Comparison of ENCODE assay signal across 1 cellular context in the genomic region with DNA sequence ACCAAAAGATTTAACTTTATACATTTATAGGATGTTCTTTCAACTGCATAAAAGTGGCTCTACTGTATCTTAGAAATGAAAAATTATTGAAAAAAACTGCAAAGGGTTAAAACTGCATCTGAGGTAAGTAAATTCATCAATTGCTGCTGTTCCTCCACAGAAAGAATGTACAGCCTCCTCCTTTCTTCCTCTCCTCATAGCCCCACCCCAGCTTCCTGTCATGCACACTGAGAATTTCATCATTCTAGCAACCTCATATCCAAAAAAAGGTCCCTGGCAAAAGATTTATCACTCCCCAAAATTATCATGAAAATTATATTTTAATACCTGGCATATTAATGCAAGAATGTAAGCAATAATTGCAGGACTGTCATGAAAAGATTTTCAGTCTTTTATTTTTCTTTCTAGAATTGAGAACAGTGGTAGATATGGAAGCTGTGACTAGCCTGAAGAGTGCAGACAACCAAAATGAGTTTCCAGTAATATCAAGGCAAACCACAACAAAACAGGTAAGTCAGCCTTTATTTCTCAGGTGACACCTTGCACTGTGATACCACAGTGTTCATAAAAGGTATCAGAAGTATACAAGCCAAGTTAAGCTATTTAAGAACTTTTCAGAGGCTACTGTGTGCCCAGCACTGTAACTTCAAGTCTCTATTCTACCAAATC.
TF ChIP-seq lines count a peak whose summit lies in the region.

No MANE protein-coding gene starts in this region.

TF ChIP-seq in K562, 482 proteins besides CTCF, POLR2A, EP300 and RAD21 (continued from another document):
- TF ChIP-seq, protein P1, sequence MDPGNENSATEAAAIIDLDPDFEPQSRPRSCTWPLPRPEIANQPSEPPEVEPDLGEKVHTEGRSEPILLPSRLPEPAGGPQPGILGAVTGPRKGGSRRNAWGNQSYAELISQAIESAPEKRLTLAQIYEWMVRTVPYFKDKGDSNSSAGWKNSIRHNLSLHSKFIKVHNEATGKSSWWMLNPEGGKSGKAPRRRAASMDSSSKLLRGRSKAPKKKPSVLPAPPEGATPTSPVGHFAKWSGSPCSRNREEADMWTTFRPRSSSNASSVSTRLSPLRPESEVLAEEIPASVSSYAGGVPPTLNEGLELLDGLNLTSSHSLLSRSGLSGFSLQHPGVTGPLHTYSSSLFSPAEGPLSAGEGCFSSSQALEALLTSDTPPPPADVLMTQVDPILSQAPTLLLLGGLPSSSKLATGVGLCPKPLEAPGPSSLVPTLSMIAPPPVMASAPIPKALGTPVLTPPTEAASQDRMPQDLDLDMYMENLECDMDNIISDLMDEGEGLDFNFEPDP (CRISPR knock-in tag; IDR thresholded peaks at IDR 0.05), result no peak
